In the genomic region with DNA sequence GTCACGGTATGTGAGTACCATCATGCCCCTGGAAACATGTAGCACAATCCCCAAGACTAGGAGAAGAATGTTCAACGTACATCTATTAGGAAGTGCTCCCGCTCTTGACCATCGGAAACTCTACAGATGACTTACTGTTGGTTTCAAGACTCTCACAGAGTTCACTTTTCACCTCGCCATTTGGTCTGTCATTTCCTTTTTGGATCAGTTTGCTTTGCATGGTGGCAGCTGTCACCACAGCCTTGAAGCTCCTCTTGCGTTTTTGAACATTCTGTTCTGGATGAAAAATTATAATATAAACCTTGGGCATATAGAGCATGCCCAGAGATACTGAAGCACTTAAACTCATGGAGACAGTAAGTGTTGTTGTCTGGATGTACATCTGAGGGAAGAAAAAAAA, we compare ENCODE assay signal across 23 cellular contexts.
A peak's percentile ranks its signal among the peaks of the same experiment; 100 is the strongest.
DNase-seq lines count a peak whose midpoint lies in the region; ATAC-seq and FAIRE-seq lines count a peak whose summit lies in the region.
"Had no signal": no experiment of that assay in that cellular context is flagged by ENCODE, and none has a peak within 500 bp of the region (broad histone marks: within the 10 kb centered on the region; RNA-seq: fewer than 3 reads in every experiment).

No MANE protein-coding gene starts in this region.

- H3K4me3 ChIP-seq in SJCRH30 = no peak overlapping the region
- H3K4me3 ChIP-seq: BLaER1, GM12878, GM23338, HAP-1 had no signal

- peak; percentile 51 for DNase-seq in LHCN-M2 (ENCODE audit: low read depth)
- DNase-seq in NCI-H69 (lab: John Stamatoyannopoulos, UW) = peak; percentile 21
- DNase-seq in SJCRH30 = peak; percentile 32 to 66
- DNase-seq in GM19239 (ENCODE audit: insufficient read length, low spot score) = no peak
- DNase-seq in H4 (ENCODE audit: low spot score) = no peak
- no peak for DNase-seq in COR-L47 (lab: John Stamatoyannopoulos, UW)
- DNase-seq in left cardiac atrium = no peak
- DNase-seq: CD4-positive, CD25-positive, alpha-beta regulatory T cell; CD8-positive, alpha-beta T cell; DMS 273 treated with DMSO at 0.1 percent for 48 hours; DMS79; EL; GDM1; HFFc6 had no signal

- H3K36me3 ChIP-seq in SJCRH30 = no peaks in the 10 kb centered on the region
- H3K36me3 ChIP-seq: BLaER1, HAP-1 had no signal

- intact Hi-C loops in left cardiac atrium (cut with DNase I) = no loop called here

- FAIRE-seq in GM19239 (lab: Jason Lieb, UNC) = no peak
- FAIRE-seq: A204.1, GM12878, H54 had no signal

- no peaks in the 10 kb centered on the region for H3K9me3 ChIP-seq in SJCRH30 (replicated peaks)
- H3K9me3 ChIP-seq: BLaER1, HAP-1 had no signal

- H3K4me1 ChIP-seq in SJCRH30 = peaks cover 55% of the 10 kb centered on the region

- peak overlapping the region; percentile 14; the same call in 1 of the 2 replicates for H3K27ac ChIP-seq in SJCRH30
- H3K27ac ChIP-seq: 22Rv1, BLaER1, C4-2B had no signal

- ATAC-seq in GM18520 (IDR thresholded peaks at IDR 0.05; ENCODE audit: unreplicated experiment) = peak; percentile 19
- ATAC-seq in left cardiac atrium = no peak
- ATAC-seq: CD8-positive, alpha-beta T cell; GM12878; GM23338 had no signal

- H3K27me3 ChIP-seq in SJCRH30 = no peaks in the 10 kb centered on the region
- H3K27me3 ChIP-seq: BLaER1 had no signal

Comparison
In these comparisons a context has a peak if more than half of its experiments do, and no peak if none do; other contexts are left out.
1. DNase-seq: peak in LHCN-M2 (single experiment), NCI-H69 (single experiment) and SJCRH30 (2 of 2); none in GM19239 (single experiment), H4 (single experiment), COR-L47 (single experiment) and left cardiac atrium (single experiment).